22 cellular contexts compared by ENCODE assay signal in the genomic region with DNA sequence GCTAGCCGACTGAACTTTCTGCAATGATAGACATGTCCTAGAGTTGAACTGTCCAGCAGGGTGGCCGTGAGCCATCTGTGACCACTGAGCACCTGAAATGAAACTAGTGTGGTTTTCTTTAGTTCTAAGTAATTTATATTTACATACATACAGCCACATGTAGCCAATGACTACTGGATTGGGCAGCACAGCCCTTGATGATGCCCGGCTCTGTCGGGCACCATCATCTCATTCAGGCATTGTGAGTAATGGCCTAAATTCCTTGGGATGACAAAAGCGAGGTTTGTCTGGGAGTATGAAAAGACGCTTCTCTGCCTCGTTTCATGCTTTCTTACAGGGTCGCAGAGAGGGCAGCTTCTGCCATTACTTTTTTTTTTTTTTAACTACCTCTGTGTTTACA.
DNase-seq lines count a peak whose midpoint lies in the region; ATAC-seq, FAIRE-seq and TF ChIP-seq lines count a peak whose summit lies in the region.
"Had no signal": no experiment of that assay in that cellular context is flagged by ENCODE, and none has a peak within 500 bp of the region (broad histone marks: within the 10 kb centered on the region; RNA-seq: fewer than 3 reads in every experiment).

No MANE protein-coding gene starts in this region.

- peak overlapping the region; percentile 63 to 87 (median 84) for H3K27ac ChIP-seq in esophagus squamous epithelium
- H3K27ac ChIP-seq: heart right ventricle, sigmoid colon had no signal

- no peak overlapping the region for H3K4me3 ChIP-seq in esophagus squamous epithelium
- H3K4me3 ChIP-seq: heart right ventricle, sigmoid colon had no signal

- H3K9me3 Mint-ChIP-seq in stimulated activated naive B cell treated with anti-CD40 and anti-IgM and Interleukin-4, amounts not matched to agents 10 μg/mL and 1 μg/mL and 100 μg/mL, for 72 hours: peaks cover 1 to 6% of the 10 kb centered on the region in 2 donors
- H3K9me3 Mint-ChIP-seq: activated CD4-positive, alpha-beta memory T cell treated with anti-CD3 and anti-CD28 coated beads, Interleukin-2, amount 10 ng/mL, durations not matched to agents 7 days and 5 days had no signal

- H3K27ac Mint-ChIP-seq in stimulated activated naive B cell treated with anti-CD40 and anti-IgM and Interleukin-4, amounts not matched to agents 10 μg/mL and 1 μg/mL and 100 μg/mL, for 72 hours: no peak overlapping the region
- H3K27ac Mint-ChIP-seq: activated CD4-positive, alpha-beta memory T cell treated with anti-CD3 and anti-CD28 coated beads, Interleukin-2, amount 10 ng/mL, durations not matched to agents 7 days and 5 days; CD14-positive monocyte had no signal

- no peak overlapping the region for H3K4me3 Mint-ChIP-seq in stimulated activated naive B cell treated with anti-CD40 and anti-IgM and Interleukin-4, amounts not matched to agents 10 μg/mL and 1 μg/mL and 100 μg/mL, for 72 hours
- H3K4me3 Mint-ChIP-seq: activated CD4-positive, alpha-beta memory T cell treated with anti-CD3 and anti-CD28 coated beads, Interleukin-2, amount 10 ng/mL, durations not matched to agents 7 days and 5 days; CD14-positive monocyte; nephron had no signal

- DNase-seq in H54 (ENCODE audit: insufficient read length, low spot score): peak; percentile 34
- peak; percentile 69 for DNase-seq in RPMI8226
- DNase-seq in esophagus squamous epithelium (lab: John Stamatoyannopoulos, UW): no peak
- DNase-seq in stimulated activated naive B cell treated with anti-CD40 and anti-IgM and Interleukin-4, amounts not matched to agents 10 μg/mL and 1 μg/mL and 100 μg/mL, for 72 hours: no peak
- DNase-seq in effector CD8-positive, alpha-beta T cell (lab: John Stamatoyannopoulos, UW): no peak
- DNase-seq in HuH-7 (ENCODE audit: low spot score): no peak
- no peak for DNase-seq in NCI-H446 (lab: John Stamatoyannopoulos, UW)
- DNase-seq: activated CD4-positive, alpha-beta memory T cell treated with anti-CD3 and anti-CD28 coated beads, Interleukin-2, amount 10 ng/mL, durations not matched to agents 7 days and 5 days; activated gamma-delta T cell; heart right ventricle; midbrain; NCI-H1092; NCI-H1930; NCI-H524; SHP77; stimulated activated CD4-positive, alpha-beta T cell treated with anti-CD3 and anti-CD28 coated beads, Interleukin-15, amount 100 ng/mL, for 24 hours had no signal

- TF ChIP-seq CTCF in esophagus squamous epithelium (IDR thresholded peaks at IDR 0.05): no peak

- peaks cover 3 to 59% (median 27%) of the 10 kb centered on the region in 3 donors for H3K4me1 ChIP-seq in esophagus squamous epithelium
- H3K4me1 ChIP-seq: heart right ventricle, sigmoid colon had no signal

- H3K27me3 ChIP-seq in esophagus squamous epithelium: no peaks in the 10 kb centered on the region
- H3K27me3 ChIP-seq: heart right ventricle, sigmoid colon had no signal

- WGBS in esophagus squamous epithelium, 2 donors: 74 to 81% methylated on average over 5 to 8 of the region's 8 CpGs

- ATAC-seq in stimulated activated naive B cell treated with anti-CD40 and anti-IgM and Interleukin-4, amounts not matched to agents 10 μg/mL and 1 μg/mL and 100 μg/mL, for 72 hours (replicated peaks): peak; percentile 15 to 38
- ATAC-seq: activated CD4-positive, CD25-positive, alpha-beta regulatory T cell treated with anti-CD3 and anti-CD28 coated beads, Interleukin-2, amount 50 U/mL, for 24 hours; heart right ventricle had no signal

- FAIRE-seq in H54 (lab: Jason Lieb, UNC): no peak
- FAIRE-seq: bronchial epithelial cell, G401.6 had no signal

- H3K36me3 Mint-ChIP-seq in stimulated activated naive B cell treated with anti-CD40 and anti-IgM and Interleukin-4, amounts not matched to agents 10 μg/mL and 1 μg/mL and 100 μg/mL, for 72 hours: peaks cover 0 to 4% of the 10 kb centered on the region in 2 donors
- H3K36me3 Mint-ChIP-seq: CD14-positive monocyte had no signal

- TF ChIP-seq POLR2A in H54 (IDR thresholded peaks at IDR 0.05; ENCODE audit: low read depth, low read length): no peak
- no peak for TF ChIP-seq POLR2A in esophagus squamous epithelium (IDR thresholded peaks at IDR 0.05)

- H3K4me1 Mint-ChIP-seq in stimulated activated naive B cell treated with anti-CD40 and anti-IgM and Interleukin-4, amounts not matched to agents 10 μg/mL and 1 μg/mL and 100 μg/mL, for 72 hours: peaks cover 17 to 26% of the 10 kb centered on the region in 2 donors
- H3K4me1 Mint-ChIP-seq: activated CD4-positive, alpha-beta memory T cell treated with anti-CD3 and anti-CD28 coated beads, Interleukin-2, amount 10 ng/mL, durations not matched to agents 7 days and 5 days had no signal

- peaks cover 0 to 18% of the 10 kb centered on the region in 2 donors for H3K27me3 Mint-ChIP-seq in stimulated activated naive B cell treated with anti-CD40 and anti-IgM and Interleukin-4, amounts not matched to agents 10 μg/mL and 1 μg/mL and 100 μg/mL, for 72 hours

- intact Hi-C loops in esophagus squamous epithelium (cut with DNase I): no loop called here

- no peaks in the 10 kb centered on the region for H3K9me3 ChIP-seq in esophagus squamous epithelium
- H3K9me3 ChIP-seq: sigmoid colon had no signal

- no peaks in the 10 kb centered on the region for H3K36me3 ChIP-seq in esophagus squamous epithelium
- H3K36me3 ChIP-seq: heart right ventricle, sigmoid colon had no signal

Comparison
In these comparisons a context has a peak if more than half of its experiments do, and no peak if none do; other contexts are left out.
1. DNase-seq: peak in H54 (single experiment) and RPMI8226 (single experiment); none in esophagus squamous epithelium (single experiment), stimulated activated naive B cell treated with anti-CD40 and anti-IgM and Interleukin-4, amounts not matched to agents 10 μg/mL and 1 μg/mL and 100 μg/mL, for 72 hours (single experiment), effector CD8-positive, alpha-beta T cell (single experiment), HuH-7 (single experiment) and NCI-H446 (0 of 2).